ENCODE assay signal across 16 cellular contexts in genomic region chr16:86498661-86499493, GRCh38. TPM values are rescaled to one million over a fixed set of nuclear protein-coding genes. Genes with fewer than 3 reads are reported as not detected.
DNase-seq lines count a peak whose midpoint lies in the region; ATAC-seq and TF ChIP-seq lines count a peak whose summit lies in the region.
"Had no signal": no experiment of that assay in that cellular context is flagged by ENCODE, and none has a peak within 500 bp of the region (broad histone marks: within the 10 kb centered on the region; RNA-seq: fewer than 3 reads in every experiment).

No MANE protein-coding gene starts in this region.

- intact Hi-C loops in Right ventricle myocardium superior (cut with DNase I) = no loop called here

- H3K27me3 ChIP-seq in SJCRH30 (no peaks in the 10 kb centered on the region), gastroesophageal sphincter (peaks cover 73% of the 10 kb centered on the region)

- H3K27ac ChIP-seq in SJCRH30 = peak overlapping the region; percentile 97
- H3K27ac ChIP-seq in gastroesophageal sphincter = peak overlapping the region; percentile 94 to 99 (median 98)
- H3K27ac ChIP-seq: BLaER1, pancreas had no signal

- H3K4me1 ChIP-seq in SJCRH30 (peaks cover 38% of the 10 kb centered on the region), gastroesophageal sphincter (peaks cover 0 to 88% (median 11%) of the 10 kb centered on the region in 3 donors)
- H3K4me1 ChIP-seq: BLaER1, pancreas had no signal

- peak; percentile 33 to 46 for TF ChIP-seq POLR2A in gastroesophageal sphincter (IDR thresholded peaks at IDR 0.05)

- WGBS in gastroesophageal sphincter (ENCODE audit: low coverage in 1 of 2), 2 donors = 1% methylated on average over 13 to 25 of the region's 62 CpGs

- H3K36me3 ChIP-seq in SJCRH30 (no peaks in the 10 kb centered on the region), gastroesophageal sphincter (no peaks in the 10 kb centered on the region)
- H3K36me3 ChIP-seq: BLaER1, pancreas had no signal

- DNase-seq in EH (ENCODE audit: low read depth) (peak; percentile 43), SJCRH30 (peak; percentile 92), retina (peak; percentile 76), NCI-H1930 (lab: John Stamatoyannopoulos, UW) (no peak), Right ventricle myocardium superior (no peak)
- DNase-seq: activated naive CD8-positive, alpha-beta T cell treated with anti-CD3 and anti-CD28 coated beads for 36 hours; NCI-H226; pancreas; PC-3; stimulated activated CD4-positive, alpha-beta T cell treated with anti-CD3 and anti-CD28 coated beads, Interleukin-2, amount 100 ng/mL, for 24 hours had no signal

- TF ChIP-seq EP300 in gastroesophageal sphincter (IDR thresholded peaks at IDR 0.05) = no peak

- TF ChIP-seq CTCF in gastroesophageal sphincter (IDR thresholded peaks at IDR 0.05) = no peak

- H3K4me3 ChIP-seq in SJCRH30 (peak overlapping the region; percentile 50), gastroesophageal sphincter (peak overlapping the region; percentile 62 to 63)
- H3K4me3 ChIP-seq: BLaER1, pancreas had no signal

- peak; percentile 17 for ATAC-seq in gastroesophageal sphincter
- ATAC-seq in Right ventricle myocardium superior (ENCODE audit: poor library complexity) = no peak
- ATAC-seq in HG03108 (IDR thresholded peaks at IDR 0.05; ENCODE audit: unreplicated experiment) = no peak
- no peak for ATAC-seq in HG03280 (IDR thresholded peaks at IDR 0.05; ENCODE audit: unreplicated experiment)
- ATAC-seq: left lobe of liver, pancreas, PC-3 had no signal

- H3K9me3 ChIP-seq in SJCRH30 (replicated peaks) = no peaks in the 10 kb centered on the region
- no peaks in the 10 kb centered on the region for H3K9me3 ChIP-seq in gastroesophageal sphincter
- H3K9me3 ChIP-seq: BLaER1, pancreas had no signal

RNA-seq across cellular contexts. Expression of gene FOXF1, which starts 11.4 kb away (rescaled TPM):
- total RNA-seq in SJCRH30 (2014; rRNA removed; shearing (Covaris generic)) = 24.6 and 24.9 TPM in 2 replicates
- total RNA-seq in gastroesophageal sphincter (10 to 100 TPM; 39.7 to 81.1 (median 59.3) TPM), Right ventricle myocardium superior (0.11 TPM)
- total RNA-seq: activated CD8-positive, alpha-beta memory T cell treated with anti-CD3 and anti-CD28 coated beads for 36 hours; activated naive CD8-positive, alpha-beta T cell treated with anti-CD3 and anti-CD28 coated beads for 36 hours; PC-3 had no signal

RNA-seq across cellular contexts. Expression of gene MTHFSD, which starts 56.2 kb away (rescaled TPM):
- 5.9 and 7.2 TPM in 2 replicates for total RNA-seq in SJCRH30 (2014; rRNA removed; shearing (Covaris generic))
- total RNA-seq in gastroesophageal sphincter = 10 to 100 TPM; 12.5 to 26.6 (median 19.3) TPM
- total RNA-seq in Right ventricle myocardium superior = 9.6 TPM

Comparison
In these comparisons a context has a peak if more than half of its experiments do, and no peak if none do; other contexts are left out.
1. DNase-seq: peak in EH (single experiment), SJCRH30 (2 of 2) and retina (single experiment); none in NCI-H1930 (0 of 2) and Right ventricle myocardium superior (single experiment).
2. RNA of gene FOXF1, which starts 11.4 kb away (total RNA-seq): 39.7 to 81.1 TPM in gastroesophageal sphincter and 24.6 to 24.9 TPM in SJCRH30; 0.11 TPM in Right ventricle myocardium superior (single experiment); every median in the first group is over 10 times any median in the second.